17 cellular contexts compared by ENCODE assay signal in the genomic region with DNA sequence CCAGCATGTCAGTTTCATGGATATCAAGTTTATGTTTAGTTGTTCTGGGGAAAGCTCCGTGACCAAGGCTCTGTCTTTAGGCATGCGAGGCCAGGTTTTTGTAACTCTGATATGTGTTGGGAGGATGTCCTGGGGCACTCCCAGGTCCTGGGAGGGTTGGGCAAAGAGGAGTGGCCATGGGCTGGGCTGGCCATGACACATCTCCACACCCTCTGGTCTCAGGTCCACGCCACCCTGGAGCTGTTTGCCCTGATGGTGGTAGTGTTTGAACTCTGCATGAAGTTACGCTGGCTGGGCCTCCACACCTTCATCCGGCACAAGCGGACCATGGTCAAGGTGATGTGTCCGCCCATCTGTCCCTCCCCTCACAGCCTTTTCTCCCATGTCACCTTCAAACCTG. TPM values are rescaled to one million over a fixed set of nuclear protein-coding genes. Genes with fewer than 3 reads are reported as not detected.
DNase-seq lines count a peak whose midpoint lies in the region; ATAC-seq and TF ChIP-seq lines count a peak whose summit lies in the region.
"Had no signal": no experiment of that assay in that cellular context is flagged by ENCODE, and none has a peak within 500 bp of the region (broad histone marks: within the 10 kb centered on the region; RNA-seq: fewer than 3 reads in every experiment).

No MANE protein-coding gene starts in this region.

- H3K9me2 ChIP-seq in PC-3 (replicated peaks; ENCODE audit: low read length), result no peaks in the 10 kb centered on the region

- H3K27ac ChIP-seq in PC-3 (ENCODE audit: low read length) (no peak overlapping the region), mucosa of rectum (ENCODE audit: low read depth in 2 of 2, low read length in 2 of 2) (peak overlapping the region; percentile 46 to 65)

- H3K9ac ChIP-seq in PC-3 (ENCODE audit: low read length) (no peak overlapping the region), mucosa of rectum (ENCODE audit: low read depth in 1 of 2, low read length in 2 of 2) (no peak overlapping the region)

- H3K4me3 ChIP-seq in PC-3 (ENCODE audit: low read length), result no peak overlapping the region
- no peak overlapping the region for H3K4me3 ChIP-seq in epithelial cell of esophagus (ENCODE audit: low read length)
- no peak overlapping the region for H3K4me3 ChIP-seq in mucosa of rectum (ENCODE audit: low read length in 2 of 2)

- H3K36me3 Mint-ChIP-seq in activated naive CD8-positive, alpha-beta T cell treated with anti-CD3 and anti-CD28 coated beads, Interleukin-2, amount 50 U/mL, for 24 hours (ENCODE audit: low read depth), result peaks cover 40% of the 10 kb centered on the region

- peaks cover 23% of the 10 kb centered on the region for H3K4me1 Mint-ChIP-seq in activated naive CD8-positive, alpha-beta T cell treated with anti-CD3 and anti-CD28 coated beads, Interleukin-2, amount 50 U/mL, for 24 hours

- no peaks in the 10 kb centered on the region for H3K79me2 ChIP-seq in PC-3 (ENCODE audit: low read length)

- H3K9me3 ChIP-seq in PC-3 (ENCODE audit: low read length), result no peaks in the 10 kb centered on the region
- no peaks in the 10 kb centered on the region for H3K9me3 ChIP-seq in mucosa of rectum (ENCODE audit: control insufficient read depth in 2 of 2, low read length in 2 of 2)

- DNase-seq in HPDE6-E6E7 (ENCODE audit: extremely low spot score) (peak; percentile 32), PC-3 (peak; percentile 18), epithelial cell of esophagus (ENCODE audit: low read depth) (peak; percentile 62), inferior parietal cortex (ENCODE audit: extremely low spot score) (no peak)
- DNase-seq in activated naive CD8-positive, alpha-beta T cell treated with anti-CD3 and anti-CD28 coated beads, Interleukin-2, amount 50 U/mL, for 24 hours, result no peak
- DNase-seq: ACHN; C1 segment of cervical spinal cord; CD8-positive, alpha-beta memory T cell; GOT3; NCI-H1092 treated with DMSO at 0.1 percent for 48 hours; NCI-H1694; NCI-H2081 treated with DMSO at 0.1 percent for 48 hours; NK-92 treated with Interleukin-12 subunit alpha and Interleukin-12 subunit beta, amount 100 ng/mL, for 24 hours; SIG-M5 had no signal

- H3K4me3 Mint-ChIP-seq in activated naive CD8-positive, alpha-beta T cell treated with anti-CD3 and anti-CD28 coated beads, Interleukin-2, amount 50 U/mL, for 24 hours, result no peak overlapping the region
- H3K4me3 Mint-ChIP-seq: CD8-positive, alpha-beta memory T cell had no signal

- no peaks in the 10 kb centered on the region for H4K20me1 ChIP-seq in PC-3 (ENCODE audit: low read length)

- H3K27ac Mint-ChIP-seq in activated naive CD8-positive, alpha-beta T cell treated with anti-CD3 and anti-CD28 coated beads, Interleukin-2, amount 50 U/mL, for 24 hours, result no peak overlapping the region

- H3K36me3 ChIP-seq in PC-3 (ENCODE audit: low read depth, low read length) (no peaks in the 10 kb centered on the region), mucosa of rectum (ENCODE audit: control insufficient read depth in 2 of 2, insufficient read depth in 2 of 2, low read length in 2 of 2) (peaks cover 35 to 54% of the 10 kb centered on the region in 2 donors)

- H3K4me1 ChIP-seq in PC-3 (ENCODE audit: insufficient read depth, low read length) (peaks cover 6% of the 10 kb centered on the region), mucosa of rectum (ENCODE audit: control insufficient read depth in 2 of 2, insufficient read depth in 2 of 2, low read length in 2 of 2) (peaks cover 0 to 5% of the 10 kb centered on the region in 2 donors)

- intact Hi-C loops in PC-3 (cut with micrococcal nuclease), result no loop called here

- H2AFZ ChIP-seq in PC-3 (ENCODE audit: low read length), result no peak overlapping the region

- H3K4me2 ChIP-seq in PC-3 (ENCODE audit: low read length), result no peak overlapping the region

- POLR2A ChIA-PET in PC-3 (lab: Charles Lee; ENCODE audit: unreplicated experiment), result no interaction called here

- CTCF ChIA-PET in PC-3 (lab: Charles Lee), result no interaction called here

- TF ChIP-seq CTCF in PC-3 (conservative IDR thresholded peaks at IDR 0.05; ENCODE audit: low read depth, low read length) (no peak), epithelial cell of esophagus (IDR thresholded peaks at IDR 0.05; ENCODE audit: insufficient read depth, low read depth, low read length, missing control alignments) (no peak)

- BruUV-seq in PC-3 (replicated peaks; lab: Mats Ljungman, UMichigan), result no TSS peak

- H3K27me3 Mint-ChIP-seq in activated naive CD8-positive, alpha-beta T cell treated with anti-CD3 and anti-CD28 coated beads, Interleukin-2, amount 50 U/mL, for 24 hours, result no peaks in the 10 kb centered on the region
- H3K27me3 Mint-ChIP-seq: CD8-positive, alpha-beta memory T cell had no signal

- H3K9me3 Mint-ChIP-seq in activated naive CD8-positive, alpha-beta T cell treated with anti-CD3 and anti-CD28 coated beads, Interleukin-2, amount 50 U/mL, for 24 hours, result no peaks in the 10 kb centered on the region
- H3K9me3 Mint-ChIP-seq: CD8-positive, alpha-beta memory T cell had no signal

- ATAC-seq in PC-3, result peak; percentile 85
- ATAC-seq in HG03097 (IDR thresholded peaks at IDR 0.05; ENCODE audit: low FRiP score, unreplicated experiment), result no peak
- no peak for ATAC-seq in activated naive CD8-positive, alpha-beta T cell treated with anti-CD3 and anti-CD28 coated beads, Interleukin-2, amount 50 U/mL, for 24 hours
- ATAC-seq: HCT116 had no signal

- H3F3A ChIP-seq in PC-3 (ENCODE audit: low read length, unreplicated experiment), result no peaks in the 10 kb centered on the region

- H3K27me3 ChIP-seq in PC-3 (ENCODE audit: low read length) (no peaks in the 10 kb centered on the region), mucosa of rectum (ENCODE audit: control insufficient read depth in 2 of 2, insufficient read depth in 2 of 2, low read length in 2 of 2) (no peaks in the 10 kb centered on the region)

RNA-seq across cellular contexts. Expression of a gene that starts 46.4 kb away (rescaled TPM):
- 19.0 and 29.3 TPM in 2 replicates for total RNA-seq in PC-3 (2014; rRNA removed)

Comparison
In these comparisons a context has a peak if more than half of its experiments do, and no peak if none do; other contexts are left out.
1. DNase-seq: peak in HPDE6-E6E7 (single experiment), PC-3 (single experiment) and epithelial cell of esophagus (single experiment); none in inferior parietal cortex (single experiment) and activated naive CD8-positive, alpha-beta T cell treated with anti-CD3 and anti-CD28 coated beads, Interleukin-2, amount 50 U/mL, for 24 hours (single experiment).